ENCODE assay signal across 8 cellular contexts in genomic region chr15:65132841-65133549, GRCh38. TPM values are rescaled to one million over a fixed set of nuclear protein-coding genes. Genes with fewer than 3 reads are reported as not detected.
DNase-seq lines count a peak whose midpoint lies in the region; ATAC-seq, FAIRE-seq and TF ChIP-seq lines count a peak whose summit lies in the region.

No MANE protein-coding gene starts in this region.

- peaks cover 5% of the 10 kb centered on the region for H3K4me1 ChIP-seq in A673 (ENCODE audit: insufficient read depth, low read length, poor library complexity, severe bottlenecking)
- no peaks in the 10 kb centered on the region for H3K4me1 ChIP-seq in NT2/D1 (ENCODE audit: insufficient read depth, insufficient read length)
- H3K4me1 ChIP-seq in adipocyte (ENCODE audit: control insufficient read depth, insufficient read depth, low read length): peaks cover 13% of the 10 kb centered on the region
- H3K4me1 ChIP-seq in left ventricle myocardium inferior: peaks cover 41% of the 10 kb centered on the region
- peaks cover 6% of the 10 kb centered on the region for H3K4me1 ChIP-seq in rectal smooth muscle tissue (ENCODE audit: control insufficient read depth, insufficient read depth, low read length)

- H3K9ac ChIP-seq in NT2/D1 (ENCODE audit: insufficient read length, low read depth): peak overlapping the region; percentile 94
- peak overlapping the region; percentile 94 for H3K9ac ChIP-seq in adipocyte (ENCODE audit: low read length)
- peak overlapping the region; percentile 25 for H3K9ac ChIP-seq in rectal smooth muscle tissue (ENCODE audit: low read length)

- CTCF ChIA-PET in A673 (lab: Charles Lee): interaction anchor here (0.6 kb wide), 1 partner anchor 34 kb away, joined by 5 read pairs; no protein-coding TSS in a partner anchor

- H3K9me3 ChIP-seq in A673 (ENCODE audit: low read depth, low read length, poor library complexity, severe bottlenecking): no peaks in the 10 kb centered on the region
- peaks cover 28% of the 10 kb centered on the region for H3K9me3 ChIP-seq in NT2/D1 (ENCODE audit: insufficient read depth, low read length)
- no peaks in the 10 kb centered on the region for H3K9me3 ChIP-seq in adipocyte (ENCODE audit: control insufficient read depth, low read length)
- H3K9me3 ChIP-seq in left ventricle myocardium inferior (replicated peaks): peaks cover 5% of the 10 kb centered on the region

- H3K27me3 ChIP-seq in A673 (replicated peaks; ENCODE audit: insufficient read depth, low read depth, low read length, poor library complexity) (no peaks in the 10 kb centered on the region), NT2/D1 (ENCODE audit: insufficient read depth, insufficient read length) (no peaks in the 10 kb centered on the region), adipocyte (replicated peaks; ENCODE audit: control insufficient read depth, insufficient read depth, low read length) (no peaks in the 10 kb centered on the region), left ventricle myocardium inferior (ENCODE audit: low read depth) (no peaks in the 10 kb centered on the region), rectal smooth muscle tissue (ENCODE audit: control insufficient read depth, insufficient read depth, low read length) (no peaks in the 10 kb centered on the region)

- FAIRE-seq in GM18507 (lab: Jason Lieb, UNC): no peak

- POLR2A ChIA-PET in A673 (lab: Charles Lee; ENCODE audit: low non-redundant PET): no interaction called here

- DNase-seq in A673 (ENCODE audit: low spot score): peak; percentile 33
- peak; percentile 39 for DNase-seq in GM18507 (ENCODE audit: extremely low spot score, insufficient read length, low read depth)
- DNase-seq in NT2/D1 (ENCODE audit: low read depth, low spot score): peak; percentile 27
- DNase-seq in adipocyte (ENCODE audit: low read depth): peak; percentile 76
- peak; percentile 21 for DNase-seq in left ventricle myocardium inferior
- no peak for DNase-seq in NCI-H510A treated with DMSO at 0.1 percent for 48 hours (lab: John Stamatoyannopoulos, UW)

- H3K4me3 ChIP-seq in A673 (ENCODE audit: low read depth, low read length, poor library complexity, severe bottlenecking): peak overlapping the region; percentile 96
- H3K4me3 ChIP-seq in NT2/D1 (ENCODE audit: insufficient read length, low read depth): peak overlapping the region; percentile 66
- peak overlapping the region; percentile 89 for H3K4me3 ChIP-seq in adipocyte (ENCODE audit: low read length)
- H3K4me3 ChIP-seq in left ventricle myocardium inferior: peak overlapping the region; percentile 93
- H3K4me3 ChIP-seq in rectal smooth muscle tissue (ENCODE audit: low read length): peak overlapping the region; percentile 84

- intact Hi-C loops in A673 (cut with micrococcal nuclease; ENCODE audit: unreplicated experiment) (no loop called here), left ventricle myocardium inferior (cut with micrococcal nuclease) (no loop called here)

- TF ChIP-seq CTCF in A673 (conservative IDR thresholded peaks at IDR 0.05; ENCODE audit: low read depth, low read length) (no peak), left ventricle myocardium inferior (IDR thresholded peaks at IDR 0.05; ENCODE audit: borderline replicate concordance) (no peak)

- peaks cover 16% of the 10 kb centered on the region for H3K36me3 ChIP-seq in A673 (ENCODE audit: insufficient read depth, low read length, poor library complexity, severe bottlenecking)
- peaks cover 29% of the 10 kb centered on the region for H3K36me3 ChIP-seq in NT2/D1 (ENCODE audit: insufficient read depth, insufficient read length, low read length)
- H3K36me3 ChIP-seq in adipocyte (ENCODE audit: control insufficient read depth, insufficient read depth, low read length, severe bottlenecking): peaks cover 20% of the 10 kb centered on the region
- H3K36me3 ChIP-seq in left ventricle myocardium inferior: peaks cover 26% of the 10 kb centered on the region
- H3K36me3 ChIP-seq in rectal smooth muscle tissue (ENCODE audit: control insufficient read depth, insufficient read depth, low read length): peaks cover 18% of the 10 kb centered on the region

- no TSS peak for BruUV-seq in A673 (replicated peaks; lab: Mats Ljungman, UMichigan)

- H3K27ac ChIP-seq in A673 (ENCODE audit: low read depth, low read length, poor library complexity, severe bottlenecking) (peak overlapping the region; percentile 77), left ventricle myocardium inferior (replicated peaks) (peak overlapping the region; percentile 87), rectal smooth muscle tissue (ENCODE audit: low read depth, low read length) (peak overlapping the region; percentile 78)

- ATAC-seq in HG02970 (IDR thresholded peaks at IDR 0.05; ENCODE audit: low FRiP score, unreplicated experiment): peak; percentile 44

RNA-seq across cellular contexts. Expression of gene PDCD7, which starts 0.6 kb away (rescaled TPM):
- 30.7 and 39.1 TPM in 2 replicates for total RNA-seq in A673 (2021)
- 14.5 TPM for total RNA-seq in left ventricle myocardium inferior

RNA-seq across cellular contexts. Expression of gene UBAP1L, which starts 18.0 kb away (rescaled TPM):
- total RNA-seq in A673 (2021) (3.6 and 3.9 TPM in 2 replicates), left ventricle myocardium inferior (1.8 TPM)

RNA-seq across cellular contexts. Expression of gene CLPX, which starts 52.1 kb away (rescaled TPM):
- total RNA-seq in A673 (2021) (60.2 and 64.4 TPM in 2 replicates), left ventricle myocardium inferior (52.5 TPM)

RNA-seq across cellular contexts. Expression of gene KBTBD13, which starts 56.4 kb away (rescaled TPM):
- not detected in 2 replicates for total RNA-seq in A673 (2021)
- 5.2 TPM for total RNA-seq in left ventricle myocardium inferior

Comparison
In these comparisons a context has a peak if more than half of its experiments do, and no peak if none do; other contexts are left out.
1. H3K9ac ChIP-seq: peak in every context shown above with its lines; median percentile 94 in NT2/D1; 94 in adipocyte; 25 in rectal smooth muscle tissue.